2 cellular contexts compared by ENCODE assay signal in the genomic region with DNA sequence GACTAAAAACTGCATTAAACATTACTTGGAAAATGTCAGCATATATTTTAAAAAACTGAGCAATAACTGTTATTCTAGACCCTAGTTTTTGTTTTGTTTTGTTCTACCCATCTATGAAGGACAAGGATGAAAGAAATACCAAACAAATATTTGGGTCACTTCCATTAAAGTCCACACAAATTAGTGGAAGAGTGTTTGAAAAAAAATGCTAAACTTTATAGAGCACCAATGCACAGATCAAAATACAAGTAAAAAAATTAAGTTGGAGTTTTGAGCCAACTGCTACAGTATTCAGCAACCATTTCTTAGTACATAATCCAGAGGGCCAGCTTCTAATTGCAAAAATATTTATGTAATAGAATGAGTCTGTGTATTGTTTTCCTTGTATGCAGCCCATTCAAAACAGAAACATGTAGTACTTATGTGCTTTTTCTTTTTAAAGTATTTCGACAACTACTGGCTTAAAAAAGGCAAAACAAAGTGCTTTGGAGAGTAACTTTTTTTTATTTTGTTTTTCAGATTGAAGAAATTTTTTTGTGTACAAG.
TF ChIP-seq lines count a peak whose summit lies in the region.

No MANE protein-coding gene starts in this region.

TF ChIP-seq in A549, 52 proteins besides CTCF, POLR2A, EP300 and RAD21 (continued from another document):
- TF ChIP-seq, protein P1, sequence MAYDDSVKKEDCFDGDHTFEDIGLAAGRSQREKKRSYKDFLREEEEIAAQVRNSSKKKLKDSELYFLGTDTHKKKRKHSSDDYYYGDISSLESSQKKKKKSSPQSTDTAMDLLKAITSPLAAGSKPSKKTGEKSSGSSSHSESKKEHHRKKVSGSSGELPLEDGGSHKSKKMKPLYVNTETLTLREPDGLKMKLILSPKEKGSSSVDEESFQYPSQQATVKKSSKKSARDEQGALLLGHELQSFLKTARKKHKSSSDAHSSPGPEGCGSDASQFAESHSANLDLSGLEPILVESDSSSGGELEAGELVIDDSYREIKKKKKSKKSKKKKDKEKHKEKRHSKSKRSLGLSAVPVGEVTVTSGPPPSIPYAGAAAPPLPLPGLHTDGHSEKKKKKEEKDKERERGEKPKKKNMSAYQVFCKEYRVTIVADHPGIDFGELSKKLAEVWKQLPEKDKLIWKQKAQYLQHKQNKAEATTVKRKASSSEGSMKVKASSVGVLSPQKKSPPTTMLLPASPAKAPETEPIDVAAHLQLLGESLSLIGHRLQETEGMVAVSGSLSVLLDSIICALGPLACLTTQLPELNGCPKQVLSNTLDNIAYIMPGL (CRISPR knock-in tag; IDR thresholded peaks at IDR 0.05; ENCODE audit: borderline replicate concordance) = no peak
- no peak for TF ChIP-seq JUN (IDR thresholded peaks at IDR 0.05)
- TF ChIP-seq CEBPB (IDR thresholded peaks at IDR 0.05) = no peak
- no peak for TF ChIP-seq EHMT2 (IDR thresholded peaks at IDR 0.05; ENCODE audit: low read depth)
- TF ChIP-seq, protein P2, sequence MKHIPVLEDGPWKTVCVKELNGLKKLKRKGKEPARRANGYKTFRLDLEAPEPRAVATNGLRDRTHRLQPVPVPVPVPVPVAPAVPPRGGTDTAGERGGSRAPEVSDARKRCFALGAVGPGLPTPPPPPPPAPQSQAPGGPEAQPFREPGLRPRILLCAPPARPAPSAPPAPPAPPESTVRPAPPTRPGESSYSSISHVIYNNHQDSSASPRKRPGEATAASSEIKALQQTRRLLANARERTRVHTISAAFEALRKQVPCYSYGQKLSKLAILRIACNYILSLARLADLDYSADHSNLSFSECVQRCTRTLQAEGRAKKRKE (CRISPR knock-in tag; IDR thresholded peaks at IDR 0.05; ENCODE audit: low read depth) = no peak
- no peak for TF ChIP-seq ZNF302 (CRISPR knock-in tag; IDR thresholded peaks at IDR 0.05)
TF ChIP-seq in A549: peak in this region for 0.

TF ChIP-seq in GM23338, 12 proteins besides CTCF, POLR2A, EP300 and RAD21 (continued from another document):
- TF ChIP-seq, protein P3, sequence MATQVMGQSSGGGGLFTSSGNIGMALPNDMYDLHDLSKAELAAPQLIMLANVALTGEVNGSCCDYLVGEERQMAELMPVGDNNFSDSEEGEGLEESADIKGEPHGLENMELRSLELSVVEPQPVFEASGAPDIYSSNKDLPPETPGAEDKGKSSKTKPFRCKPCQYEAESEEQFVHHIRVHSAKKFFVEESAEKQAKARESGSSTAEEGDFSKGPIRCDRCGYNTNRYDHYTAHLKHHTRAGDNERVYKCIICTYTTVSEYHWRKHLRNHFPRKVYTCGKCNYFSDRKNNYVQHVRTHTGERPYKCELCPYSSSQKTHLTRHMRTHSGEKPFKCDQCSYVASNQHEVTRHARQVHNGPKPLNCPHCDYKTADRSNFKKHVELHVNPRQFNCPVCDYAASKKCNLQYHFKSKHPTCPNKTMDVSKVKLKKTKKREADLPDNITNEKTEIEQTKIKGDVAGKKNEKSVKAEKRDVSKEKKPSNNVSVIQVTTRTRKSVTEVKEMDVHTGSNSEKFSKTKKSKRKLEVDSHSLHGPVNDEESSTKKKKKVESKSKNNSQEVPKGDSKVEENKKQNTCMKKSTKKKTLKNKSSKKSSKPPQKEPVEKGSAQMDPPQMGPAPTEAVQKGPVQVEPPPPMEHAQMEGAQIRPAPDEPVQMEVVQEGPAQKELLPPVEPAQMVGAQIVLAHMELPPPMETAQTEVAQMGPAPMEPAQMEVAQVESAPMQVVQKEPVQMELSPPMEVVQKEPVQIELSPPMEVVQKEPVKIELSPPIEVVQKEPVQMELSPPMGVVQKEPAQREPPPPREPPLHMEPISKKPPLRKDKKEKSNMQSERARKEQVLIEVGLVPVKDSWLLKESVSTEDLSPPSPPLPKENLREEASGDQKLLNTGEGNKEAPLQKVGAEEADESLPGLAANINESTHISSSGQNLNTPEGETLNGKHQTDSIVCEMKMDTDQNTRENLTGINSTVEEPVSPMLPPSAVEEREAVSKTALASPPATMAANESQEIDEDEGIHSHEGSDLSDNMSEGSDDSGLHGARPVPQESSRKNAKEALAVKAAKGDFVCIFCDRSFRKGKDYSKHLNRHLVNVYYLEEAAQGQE (IDR thresholded peaks at IDR 0.05; ENCODE audit: unreplicated experiment) = no peak
TF ChIP-seq in GM23338: peak in this region for 0.
